ENCODE assay signal across 1 cellular context in the genomic region with DNA sequence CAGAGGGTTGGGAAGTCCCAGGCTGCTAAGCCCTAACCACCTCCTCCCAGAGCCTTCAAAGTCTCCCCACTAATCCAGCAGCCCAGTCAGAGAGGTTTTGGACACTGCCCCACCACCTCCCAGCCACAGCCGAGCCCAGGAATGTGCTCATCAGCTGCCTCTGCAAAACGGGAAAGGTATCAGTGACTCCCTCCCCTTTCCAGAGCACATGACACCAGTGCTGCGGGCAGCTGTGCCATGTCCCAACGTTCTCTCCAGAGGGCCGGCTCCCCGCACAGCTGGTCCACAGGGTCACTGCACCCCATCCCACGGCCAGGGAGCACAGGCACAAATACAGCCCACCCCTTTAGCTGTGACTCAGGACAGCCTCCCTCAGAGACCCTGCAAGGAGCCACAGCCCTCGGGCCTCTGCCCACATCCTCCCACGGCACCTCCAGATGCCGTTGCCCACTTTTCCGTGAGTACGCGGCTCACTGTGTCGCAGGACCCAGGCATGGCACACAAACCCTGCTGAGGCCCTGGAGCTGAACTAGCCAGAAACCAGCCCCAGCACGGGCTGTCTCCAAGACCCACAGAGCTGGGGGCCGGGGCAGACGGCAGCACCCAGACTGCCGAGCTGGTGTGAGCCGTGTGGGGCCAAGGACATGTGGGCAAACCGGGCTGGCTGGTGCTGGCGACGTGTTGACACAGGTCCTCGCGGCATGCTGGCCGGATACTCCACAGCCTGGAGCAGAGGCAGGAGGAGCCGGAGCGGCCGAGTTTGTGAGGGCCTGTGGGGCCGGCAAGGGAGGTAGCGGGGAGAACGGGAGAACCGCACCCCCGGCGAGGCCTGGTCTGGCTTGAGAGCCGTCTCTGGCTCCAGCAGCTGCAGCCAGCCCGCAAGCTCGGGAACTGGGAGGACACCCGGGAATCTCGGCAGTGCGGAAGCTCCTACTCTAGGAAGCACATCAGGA.
TF ChIP-seq lines count a peak whose summit lies in the region.

No MANE protein-coding gene starts in this region.

TF ChIP-seq in HepG2, 621 proteins besides CTCF, POLR2A, EP300 and RAD21 (continued from another document and continues in another):
- TF ChIP-seq ZNF234 (CRISPR knock-in tag; conservative IDR thresholded peaks at IDR 0.05): no peak
- TF ChIP-seq MTF2 (CRISPR knock-in tag; IDR thresholded peaks at IDR 0.05; ENCODE audit: borderline replicate concordance): no peak
- no peak for TF ChIP-seq NFYC (CRISPR knock-in tag; IDR thresholded peaks at IDR 0.05)
- TF ChIP-seq, protein P1, sequence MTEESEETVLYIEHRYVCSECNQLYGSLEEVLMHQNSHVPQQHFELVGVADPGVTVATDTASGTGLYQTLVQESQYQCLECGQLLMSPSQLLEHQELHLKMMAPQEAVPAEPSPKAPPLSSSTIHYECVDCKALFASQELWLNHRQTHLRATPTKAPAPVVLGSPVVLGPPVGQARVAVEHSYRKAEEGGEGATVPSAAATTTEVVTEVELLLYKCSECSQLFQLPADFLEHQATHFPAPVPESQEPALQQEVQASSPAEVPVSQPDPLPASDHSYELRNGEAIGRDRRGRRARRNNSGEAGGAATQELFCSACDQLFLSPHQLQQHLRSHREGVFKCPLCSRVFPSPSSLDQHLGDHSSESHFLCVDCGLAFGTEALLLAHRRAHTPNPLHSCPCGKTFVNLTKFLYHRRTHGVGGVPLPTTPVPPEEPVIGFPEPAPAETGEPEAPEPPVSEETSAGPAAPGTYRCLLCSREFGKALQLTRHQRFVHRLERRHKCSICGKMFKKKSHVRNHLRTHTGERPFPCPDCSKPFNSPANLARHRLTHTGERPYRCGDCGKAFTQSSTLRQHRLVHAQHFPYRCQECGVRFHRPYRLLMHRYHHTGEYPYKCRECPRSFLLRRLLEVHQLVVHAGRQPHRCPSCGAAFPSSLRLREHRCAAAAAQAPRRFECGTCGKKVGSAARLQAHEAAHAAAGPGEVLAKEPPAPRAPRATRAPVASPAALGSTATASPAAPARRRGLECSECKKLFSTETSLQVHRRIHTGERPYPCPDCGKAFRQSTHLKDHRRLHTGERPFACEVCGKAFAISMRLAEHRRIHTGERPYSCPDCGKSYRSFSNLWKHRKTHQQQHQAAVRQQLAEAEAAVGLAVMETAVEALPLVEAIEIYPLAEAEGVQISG (CRISPR knock-in tag; IDR thresholded peaks at IDR 0.05): no peak
- TF ChIP-seq ZNF614 (CRISPR knock-in tag; IDR thresholded peaks at IDR 0.05; ENCODE audit: borderline replicate concordance): no peak
- TF ChIP-seq, protein P2, sequence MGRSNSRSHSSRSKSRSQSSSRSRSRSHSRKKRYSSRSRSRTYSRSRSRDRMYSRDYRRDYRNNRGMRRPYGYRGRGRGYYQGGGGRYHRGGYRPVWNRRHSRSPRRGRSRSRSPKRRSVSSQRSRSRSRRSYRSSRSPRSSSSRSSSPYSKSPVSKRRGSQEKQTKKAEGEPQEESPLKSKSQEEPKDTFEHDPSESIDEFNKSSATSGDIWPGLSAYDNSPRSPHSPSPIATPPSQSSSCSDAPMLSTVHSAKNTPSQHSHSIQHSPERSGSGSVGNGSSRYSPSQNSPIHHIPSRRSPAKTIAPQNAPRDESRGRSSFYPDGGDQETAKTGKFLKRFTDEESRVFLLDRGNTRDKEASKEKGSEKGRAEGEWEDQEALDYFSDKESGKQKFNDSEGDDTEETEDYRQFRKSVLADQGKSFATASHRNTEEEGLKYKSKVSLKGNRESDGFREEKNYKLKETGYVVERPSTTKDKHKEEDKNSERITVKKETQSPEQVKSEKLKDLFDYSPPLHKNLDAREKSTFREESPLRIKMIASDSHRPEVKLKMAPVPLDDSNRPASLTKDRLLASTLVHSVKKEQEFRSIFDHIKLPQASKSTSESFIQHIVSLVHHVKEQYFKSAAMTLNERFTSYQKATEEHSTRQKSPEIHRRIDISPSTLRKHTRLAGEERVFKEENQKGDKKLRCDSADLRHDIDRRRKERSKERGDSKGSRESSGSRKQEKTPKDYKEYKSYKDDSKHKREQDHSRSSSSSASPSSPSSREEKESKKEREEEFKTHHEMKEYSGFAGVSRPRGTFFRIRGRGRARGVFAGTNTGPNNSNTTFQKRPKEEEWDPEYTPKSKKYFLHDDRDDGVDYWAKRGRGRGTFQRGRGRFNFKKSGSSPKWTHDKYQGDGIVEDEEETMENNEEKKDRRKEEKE (IDR thresholded peaks at IDR 0.05): no peak
- TF ChIP-seq HDAC1 (CRISPR knock-in tag; IDR thresholded peaks at IDR 0.05): 0 out of 2 replicates have a peak, but pooled peaks have one; percentile 14
- no peak for TF ChIP-seq ZMYM4 (CRISPR knock-in tag; IDR thresholded peaks at IDR 0.05)
- TF ChIP-seq ZNF589 (CRISPR knock-in tag; conservative IDR thresholded peaks at IDR 0.05): no peak
- TF ChIP-seq ZNF34 (CRISPR knock-in tag; IDR thresholded peaks at IDR 0.05; ENCODE audit: borderline replicate concordance): no peak
- no peak for TF ChIP-seq ZNF331 (CRISPR knock-in tag; IDR thresholded peaks at IDR 0.05)
- no peak for TF ChIP-seq ZNF12 (CRISPR knock-in tag; IDR thresholded peaks at IDR 0.05)
- TF ChIP-seq SOX13 (IDR thresholded peaks at IDR 0.05): no peak
- no peak for TF ChIP-seq SOX13 (CRISPR knock-in tag; conservative IDR thresholded peaks at IDR 0.05 in 1 of 2, IDR thresholded peaks at IDR 0.05 in 1 of 2)
- no peak for TF ChIP-seq SRSF1 (optimal IDR thresholded peaks at IDR 0.05; ENCODE audit: low read depth, low read length)
- TF ChIP-seq KLF11 (CRISPR knock-in tag; IDR thresholded peaks at IDR 0.05): no peak
- TF ChIP-seq FOSL2 (CRISPR knock-in tag; IDR thresholded peaks at IDR 0.05): no peak
- TF ChIP-seq ATAD3A (CRISPR knock-in tag; IDR thresholded peaks at IDR 0.05): no peak
- no peak for TF ChIP-seq TCF12 (IDR thresholded peaks at IDR 0.05)
- no peak; the same call in 1 of the 2 replicates for TF ChIP-seq TCF12 (CRISPR knock-in tag; IDR thresholded peaks at IDR 0.05)
- TF ChIP-seq ZNF44 (CRISPR knock-in tag; IDR thresholded peaks at IDR 0.05): no peak
- TF ChIP-seq SOX6 (IDR thresholded peaks at IDR 0.05): no peak
- TF ChIP-seq SOX6 (CRISPR knock-in tag; IDR thresholded peaks at IDR 0.05): no peak
- TF ChIP-seq HNRNPL (IDR thresholded peaks at IDR 0.05; ENCODE audit: low read depth, low read length): 0 out of 2 replicates have a peak, but pooled peaks have one; percentile 69
- no peak for TF ChIP-seq JARID2 (CRISPR knock-in tag; IDR thresholded peaks at IDR 0.05; ENCODE audit: insufficient replicate concordance)
- TF ChIP-seq, protein P3, sequence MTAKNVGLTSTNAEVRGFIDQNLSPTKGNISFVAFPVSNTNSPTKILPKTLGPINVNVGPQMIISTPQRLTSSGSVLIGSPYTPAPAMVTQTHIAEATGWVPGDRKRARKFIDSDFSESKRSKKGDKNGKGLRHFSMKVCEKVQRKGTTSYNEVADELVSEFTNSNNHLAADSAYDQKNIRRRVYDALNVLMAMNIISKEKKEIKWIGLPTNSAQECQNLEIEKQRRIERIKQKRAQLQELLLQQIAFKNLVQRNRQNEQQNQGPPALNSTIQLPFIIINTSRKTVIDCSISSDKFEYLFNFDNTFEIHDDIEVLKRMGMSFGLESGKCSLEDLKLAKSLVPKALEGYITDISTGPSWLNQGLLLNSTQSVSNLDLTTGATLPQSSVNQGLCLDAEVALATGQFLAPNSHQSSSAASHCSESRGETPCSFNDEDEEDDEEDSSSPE (CRISPR knock-in tag; IDR thresholded peaks at IDR 0.05): no peak
- no peak for TF ChIP-seq HOXA9 (CRISPR knock-in tag; IDR thresholded peaks at IDR 0.05; ENCODE audit: borderline replicate concordance)
- no peak for TF ChIP-seq ZNF484 (CRISPR knock-in tag; IDR thresholded peaks at IDR 0.05; ENCODE audit: borderline replicate concordance, low read depth)
- no peak for TF ChIP-seq ZNF879 (CRISPR knock-in tag; IDR thresholded peaks at IDR 0.05)
- TF ChIP-seq ZSCAN31 (CRISPR knock-in tag; IDR thresholded peaks at IDR 0.05; ENCODE audit: low read depth): peak; percentile 55; the same call in 1 of the 2 replicates
- no peak for TF ChIP-seq TOE1 (CRISPR knock-in tag; IDR thresholded peaks at IDR 0.05)
- no peak for TF ChIP-seq KAT7 (CRISPR knock-in tag; IDR thresholded peaks at IDR 0.05; ENCODE audit: borderline replicate concordance)
- TF ChIP-seq, protein P4, sequence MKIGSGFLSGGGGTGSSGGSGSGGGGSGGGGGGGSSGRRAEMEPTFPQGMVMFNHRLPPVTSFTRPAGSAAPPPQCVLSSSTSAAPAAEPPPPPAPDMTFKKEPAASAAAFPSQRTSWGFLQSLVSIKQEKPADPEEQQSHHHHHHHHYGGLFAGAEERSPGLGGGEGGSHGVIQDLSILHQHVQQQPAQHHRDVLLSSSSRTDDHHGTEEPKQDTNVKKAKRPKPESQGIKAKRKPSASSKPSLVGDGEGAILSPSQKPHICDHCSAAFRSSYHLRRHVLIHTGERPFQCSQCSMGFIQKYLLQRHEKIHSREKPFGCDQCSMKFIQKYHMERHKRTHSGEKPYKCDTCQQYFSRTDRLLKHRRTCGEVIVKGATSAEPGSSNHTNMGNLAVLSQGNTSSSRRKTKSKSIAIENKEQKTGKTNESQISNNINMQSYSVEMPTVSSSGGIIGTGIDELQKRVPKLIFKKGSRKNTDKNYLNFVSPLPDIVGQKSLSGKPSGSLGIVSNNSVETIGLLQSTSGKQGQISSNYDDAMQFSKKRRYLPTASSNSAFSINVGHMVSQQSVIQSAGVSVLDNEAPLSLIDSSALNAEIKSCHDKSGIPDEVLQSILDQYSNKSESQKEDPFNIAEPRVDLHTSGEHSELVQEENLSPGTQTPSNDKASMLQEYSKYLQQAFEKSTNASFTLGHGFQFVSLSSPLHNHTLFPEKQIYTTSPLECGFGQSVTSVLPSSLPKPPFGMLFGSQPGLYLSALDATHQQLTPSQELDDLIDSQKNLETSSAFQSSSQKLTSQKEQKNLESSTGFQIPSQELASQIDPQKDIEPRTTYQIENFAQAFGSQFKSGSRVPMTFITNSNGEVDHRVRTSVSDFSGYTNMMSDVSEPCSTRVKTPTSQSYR (CRISPR knock-in tag; IDR thresholded peaks at IDR 0.05; ENCODE audit: borderline replicate concordance): no peak
- TF ChIP-seq, protein P5, sequence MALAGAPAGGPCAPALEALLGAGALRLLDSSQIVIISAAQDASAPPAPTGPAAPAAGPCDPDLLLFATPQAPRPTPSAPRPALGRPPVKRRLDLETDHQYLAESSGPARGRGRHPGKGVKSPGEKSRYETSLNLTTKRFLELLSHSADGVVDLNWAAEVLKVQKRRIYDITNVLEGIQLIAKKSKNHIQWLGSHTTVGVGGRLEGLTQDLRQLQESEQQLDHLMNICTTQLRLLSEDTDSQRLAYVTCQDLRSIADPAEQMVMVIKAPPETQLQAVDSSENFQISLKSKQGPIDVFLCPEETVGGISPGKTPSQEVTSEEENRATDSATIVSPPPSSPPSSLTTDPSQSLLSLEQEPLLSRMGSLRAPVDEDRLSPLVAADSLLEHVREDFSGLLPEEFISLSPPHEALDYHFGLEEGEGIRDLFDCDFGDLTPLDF (CRISPR knock-in tag; IDR thresholded peaks at IDR 0.05): no peak
- TF ChIP-seq, protein P6, sequence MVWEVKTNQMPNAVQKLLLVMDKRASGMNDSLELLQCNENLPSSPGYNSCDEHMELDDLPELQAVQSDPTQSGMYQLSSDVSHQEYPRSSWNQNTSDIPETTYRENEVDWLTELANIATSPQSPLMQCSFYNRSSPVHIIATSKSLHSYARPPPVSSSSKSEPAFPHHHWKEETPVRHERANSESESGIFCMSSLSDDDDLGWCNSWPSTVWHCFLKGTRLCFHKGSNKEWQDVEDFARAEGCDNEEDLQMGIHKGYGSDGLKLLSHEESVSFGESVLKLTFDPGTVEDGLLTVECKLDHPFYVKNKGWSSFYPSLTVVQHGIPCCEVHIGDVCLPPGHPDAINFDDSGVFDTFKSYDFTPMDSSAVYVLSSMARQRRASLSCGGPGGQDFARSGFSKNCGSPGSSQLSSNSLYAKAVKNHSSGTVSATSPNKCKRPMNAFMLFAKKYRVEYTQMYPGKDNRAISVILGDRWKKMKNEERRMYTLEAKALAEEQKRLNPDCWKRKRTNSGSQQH (CRISPR knock-in tag; IDR thresholded peaks at IDR 0.05; ENCODE audit: low read depth): no peak
- TF ChIP-seq NPAS2 (CRISPR knock-in tag; IDR thresholded peaks at IDR 0.05; ENCODE audit: borderline replicate concordance): no peak
- TF ChIP-seq, protein P7, sequence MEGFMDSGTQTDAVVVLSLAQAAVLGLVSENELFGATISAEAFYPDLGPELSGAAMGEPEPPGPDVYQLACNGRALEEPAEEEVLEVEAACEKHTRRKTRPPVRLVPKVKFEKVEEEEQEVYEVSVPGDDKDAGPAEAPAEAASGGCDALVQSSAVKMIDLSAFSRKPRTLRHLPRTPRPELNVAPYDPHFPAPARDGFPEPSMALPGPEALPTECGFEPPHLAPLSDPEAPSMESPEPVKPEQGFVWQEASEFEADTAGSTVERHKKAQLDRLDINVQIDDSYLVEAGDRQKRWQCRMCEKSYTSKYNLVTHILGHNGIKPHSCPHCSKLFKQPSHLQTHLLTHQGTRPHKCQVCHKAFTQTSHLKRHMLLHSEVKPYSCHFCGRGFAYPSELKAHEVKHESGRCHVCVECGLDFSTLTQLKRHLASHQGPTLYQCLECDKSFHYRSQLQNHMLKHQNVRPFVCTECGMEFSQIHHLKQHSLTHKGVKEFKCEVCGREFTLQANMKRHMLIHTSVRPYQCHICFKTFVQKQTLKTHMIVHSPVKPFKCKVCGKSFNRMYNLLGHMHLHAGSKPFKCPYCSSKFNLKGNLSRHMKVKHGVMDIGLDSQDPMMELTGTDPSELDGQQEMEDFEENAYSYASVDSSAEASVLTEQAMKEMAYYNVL (CRISPR knock-in tag; IDR thresholded peaks at IDR 0.05; ENCODE audit: borderline replicate concordance): no peak
- no peak for TF ChIP-seq RORA (CRISPR knock-in tag; IDR thresholded peaks at IDR 0.05)
- peak; percentile 29; the same call in 1 of the 2 replicates for TF ChIP-seq TBX2 (CRISPR knock-in tag; IDR thresholded peaks at IDR 0.05; ENCODE audit: borderline replicate concordance)
- TF ChIP-seq ZNF672 (CRISPR knock-in tag; IDR thresholded peaks at IDR 0.05): no peak
- TF ChIP-seq ZBTB42 (CRISPR knock-in tag; IDR thresholded peaks at IDR 0.05): no peak
- TF ChIP-seq SIX4 (CRISPR knock-in tag; IDR thresholded peaks at IDR 0.05): no peak
- TF ChIP-seq ZMYM3 (CRISPR knock-in tag; IDR thresholded peaks at IDR 0.05): no peak
- no peak for TF ChIP-seq ZNF670 (CRISPR knock-in tag; IDR thresholded peaks at IDR 0.05; ENCODE audit: borderline replicate concordance)
- peak; percentile 17 for TF ChIP-seq AGO1 (IDR thresholded peaks at IDR 0.05; ENCODE audit: low read depth, low read length, poor library complexity, severe bottlenecking)
- no peak for TF ChIP-seq FOXM1 (CRISPR knock-in tag; IDR thresholded peaks at IDR 0.05)
